In the genomic region with DNA sequence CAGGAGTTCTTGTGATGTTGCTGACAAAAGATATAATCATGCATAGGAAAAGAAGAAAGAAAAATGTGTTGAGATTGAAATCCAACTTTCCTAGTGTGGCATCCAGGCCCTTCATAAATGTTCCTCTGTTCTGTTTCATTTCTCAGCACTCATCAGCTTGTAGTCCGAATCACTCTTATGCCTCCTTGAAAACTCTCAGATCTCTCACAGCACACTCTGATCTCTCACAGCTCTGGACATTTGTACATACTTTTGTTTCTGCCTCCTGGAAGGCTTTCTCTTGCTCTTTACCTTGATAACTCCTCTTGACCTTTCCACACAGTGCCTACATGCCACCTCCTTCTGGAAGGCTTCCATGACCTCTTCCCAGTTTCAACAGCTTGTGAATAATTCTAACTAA, we compare ENCODE assay signal across 28 cellular contexts.
"Had no signal": no experiment of that assay in that cellular context is flagged by ENCODE, and none has a peak within 500 bp of the region (broad histone marks: within the 10 kb centered on the region; RNA-seq: fewer than 3 reads in every experiment).

No MANE protein-coding gene starts in this region.

- H3K27me3 ChIP-seq: ascending aorta had no signal

- DNase-seq: activated B cell treated with CpG ODN at 0.5 μM for 24 hours; activated CD4-positive, alpha-beta memory T cell treated with anti-CD3 and anti-CD28 coated beads, Interleukin-2, amount 10 ng/mL, durations not matched to agents 7 days and 5 days; activated CD4-positive, alpha-beta T cell treated with anti-CD3 and anti-CD28 coated beads for 1 hour; activated CD4-positive, alpha-beta T cell treated with anti-CD3 and anti-CD28 coated beads for 36 hours; activated CD4-positive, alpha-beta T cell treated with anti-CD3 and anti-CD28 coated beads for 48 hours; activated CD4-positive, alpha-beta T cell treated with anti-CD3 and anti-CD28 coated beads, Interleukin-2, amount 10 ng/mL, durations not matched to agents 7 days and 5 days; activated CD4-positive, alpha-beta T cell treated with anti-CD3 and anti-CD28 coated beads, Interleukin-2, amount 50 U/mL, for 48 hours; activated CD8-positive, alpha-beta memory T cell treated with anti-CD3 and anti-CD28 coated beads for 24 hours; activated CD8-positive, alpha-beta memory T cell treated with anti-CD3 and anti-CD28 coated beads, Interleukin-2, amount 10 ng/mL, durations not matched to agents 7 days and 5 days; activated CD8-positive, alpha-beta memory T cell treated with anti-CD3 and anti-CD28 coated beads, Interleukin-2, amount 50 U/mL, for 48 hours; activated CD8-positive, alpha-beta T cell treated with anti-CD3 and anti-CD28 coated beads, Interleukin-2, amount 10 ng/mL, durations not matched to agents 7 days and 5 days; activated effector memory CD4-positive, alpha-beta T cell treated with Interleukin-2 at 50 U/mL for 16 hours; activated gamma-delta T cell; activated naive CD4-positive, alpha-beta T cell treated with anti-CD3 and anti-CD28 coated beads, Interleukin-2, amount 10 ng/mL, durations not matched to agents 7 days and 5 days; activated naive CD4-positive, alpha-beta T cell treated with Interleukin-2 at 50 U/mL for 16 hours; activated naive CD8-positive, alpha-beta T cell treated with anti-CD3 and anti-CD28 coated beads, Interleukin-2, amount 10 ng/mL, durations not matched to agents 7 days and 5 days; activated naive CD8-positive, alpha-beta T cell treated with anti-CD3 and anti-CD28 coated beads, Interleukin-2, amount 50 U/mL, for 24 hours; activated T-cell treated with anti-CD3 and anti-CD28 coated beads, Interleukin-2, amount 50 U/mL, for 24 hours; activated T-cell treated with anti-CD3 and anti-CD28 coated beads, Interleukin-2, amount 50 U/mL, for 48 hours; amygdala; anterior cingulate cortex; caudate nucleus; cerebellar nuclear complex; T-helper 1 cell; T-helper 2 cell; T-helper 9 cell had no signal

- H3K36me3 ChIP-seq: ascending aorta had no signal

- H3K9me3 ChIP-seq: ascending aorta had no signal

- ATAC-seq: activated CD4-positive, alpha-beta T cell treated with anti-CD3 and anti-CD28 coated beads for 36 hours; activated CD8-positive, alpha-beta memory T cell treated with anti-CD3 and anti-CD28 coated beads, Interleukin-2, amount 10 ng/mL, durations not matched to agents 7 days and 5 days; activated CD8-positive, alpha-beta T cell treated with anti-CD3 and anti-CD28 coated beads, Interleukin-2, amount 10 ng/mL, durations not matched to agents 7 days and 5 days; activated naive CD8-positive, alpha-beta T cell treated with anti-CD3 and anti-CD28 coated beads, Interleukin-2, amount 50 U/mL, for 24 hours had no signal

- H3K27ac ChIP-seq: ascending aorta, VCaP had no signal

- H3K4me1 ChIP-seq: ascending aorta had no signal

- H3K4me3 ChIP-seq: ascending aorta had no signal
